ENCODE assay signal across 27 cellular contexts in genomic region chr10:15259136-15259535, GRCh38.
"Had no signal": no experiment of that assay in that cellular context is flagged by ENCODE, and none has a peak within 500 bp of the region (broad histone marks: within the 10 kb centered on the region; RNA-seq: fewer than 3 reads in every experiment).

No MANE protein-coding gene starts in this region.

- FAIRE-seq: urothelium cell line had no signal

- H3K27me3 ChIP-seq: stomach, suprapubic skin, testis, thyroid gland, tibial artery, tibial nerve, transverse colon, upper lobe of left lung, upper lobe of right lung, uterus, vagina had no signal

- H3K4me1 ChIP-seq: suprapubic skin, thyroid gland, transverse colon, upper lobe of left lung, upper lobe of right lung, uterus, vagina had no signal

- H3K27ac ChIP-seq: stomach, suprapubic skin, testis, thoracic aorta, thyroid gland, tibial artery, tibial nerve, transverse colon, upper lobe of left lung, upper lobe of right lung, uterus, vagina had no signal

- H3K4me3 ChIP-seq: stomach, suprapubic skin, testis, thoracic aorta, thyroid gland, tibial artery, tibial nerve, transverse colon, upper lobe of left lung, upper lobe of right lung, uterus, vagina had no signal

- ATAC-seq: stimulated activated effector memory CD8-positive, alpha-beta T cell treated with anti-CD3 and anti-CD28 coated beads, Interleukin-12 subunit alpha, Interleukin-12 subunit beta, amount 100 ng/mL, for 72 hours; stimulated activated memory B cell treated with anti-CD40 and anti-IgM and Interleukin-4, amounts not matched to agents 10 μg/mL and 1 μg/mL and 100 μg/mL, for 72 hours; stimulated activated naive B cell treated with anti-CD40 and anti-IgM and Interleukin-4, amounts not matched to agents 10 μg/mL and 1 μg/mL and 100 μg/mL, for 72 hours; stimulated activated naive CD8-positive, alpha-beta T cell treated with anti-CD3 and anti-CD28 coated beads, Interleukin-15, amount 100 ng/mL, for 72 hours; stimulated activated naive CD8-positive, alpha-beta T cell treated with anti-CD3 and anti-CD28 coated beads, Interleukin-15, Interleukin-2, amounts not matched to agents 100 U/mL and 50 U/mL, for 24 hours; upper lobe of right lung had no signal

- DNase-seq: stimulated activated CD4-positive, alpha-beta T cell treated with anti-CD3 and anti-CD28 coated beads, Interleukin-2, amount 100 ng/mL, for 48 hours; stimulated activated CD4-positive, alpha-beta T cell treated with anti-CD3 and anti-CD28 coated beads, Interleukin-4, amount 100 ng/mL, for 1 hour; stimulated activated CD4-positive, alpha-beta T cell treated with anti-CD3 and anti-CD28 coated beads, Interleukin-4, amount 100 ng/mL, for 24 hours; stimulated activated CD4-positive, alpha-beta T cell treated with anti-CD3 and anti-CD28 coated beads, Interleukin-4, amount 100 ng/mL, for 4 hours; stimulated activated CD8-positive, alpha-beta memory T cell treated with anti-CD3 and anti-CD28 coated beads, Interleukin-4, amount 100 ng/mL, for 48 hours; stimulated activated naive B cell treated with anti-CD40 and anti-IgM and Interleukin-4, amounts not matched to agents 10 μg/mL and 1 μg/mL and 100 μg/mL, for 72 hours; stimulated activated naive CD4-positive, alpha-beta T cell; stimulated activated naive CD4-positive, alpha-beta T cell treated with Interleukin-2 at 50 U/mL for 16 hours; stimulated activated naive CD8-positive, alpha-beta T cell treated with anti-CD3 and anti-CD28 coated beads, Interleukin-15, amount 100 ng/mL, for 72 hours; stimulated activated naive CD8-positive, alpha-beta T cell treated with anti-CD3 and anti-CD28 coated beads, Interleukin-15, Interleukin-2, amounts not matched to agents 100 U/mL and 50 U/mL, for 24 hours; stomach; substantia nigra; testis; thyroid gland; tibial artery; transverse colon; trophoblast cell; upper lobe of left lung; upper lobe of right lung; uterus had no signal

- H3K36me3 ChIP-seq: stomach, suprapubic skin, thoracic aorta, thyroid gland, tibial artery, tibial nerve, transverse colon, upper lobe of left lung, upper lobe of right lung, uterus, vagina had no signal

- H3K9me3 ChIP-seq: stomach, suprapubic skin, testis, thoracic aorta, thyroid gland, tibial artery, tibial nerve, transverse colon, upper lobe of left lung, upper lobe of right lung, uterus, vagina had no signal
